8 cellular contexts compared by ENCODE assay signal in the genomic region with DNA sequence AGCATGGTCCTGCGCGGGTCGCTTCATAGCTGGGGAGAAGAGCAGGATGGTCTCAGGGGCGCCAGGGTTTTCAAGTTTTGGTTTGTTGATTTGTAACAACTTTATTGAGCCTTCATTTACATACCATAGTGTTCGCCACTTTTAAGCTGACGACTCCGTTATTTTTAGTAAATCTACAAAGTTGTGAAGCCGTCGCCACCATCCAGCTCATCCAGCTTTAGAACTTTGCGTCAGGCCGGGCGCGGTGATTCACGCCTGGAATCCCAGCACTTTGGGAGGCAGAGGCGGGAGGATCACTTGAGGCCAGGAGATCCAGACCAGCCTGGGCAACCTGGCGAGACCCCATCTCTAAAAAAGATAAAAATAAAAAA. TPM values are rescaled to one million over a fixed set of nuclear protein-coding genes. Genes with fewer than 3 reads are reported as not detected.
DNase-seq lines count a peak whose midpoint lies in the region; ATAC-seq and TF ChIP-seq lines count a peak whose summit lies in the region.

No MANE protein-coding gene starts in this region.

- no peak overlapping the region for H3K27ac ChIP-seq in neural progenitor cell

- peaks cover 4% of the 10 kb centered on the region for H3K36me3 Mint-ChIP-seq in neural progenitor cell

- peaks cover 5% of the 10 kb centered on the region for H3K4me1 ChIP-seq in neural progenitor cell

- H3K9me3 ChIP-seq in neural progenitor cell (ENCODE audit: low read depth) = no peaks in the 10 kb centered on the region

- peak overlapping the region; percentile 77 for H3K4me3 ChIP-seq in GM08714 (ENCODE audit: low read length)
- peak overlapping the region; percentile 96 for H3K4me3 ChIP-seq in epithelial cell of proximal tubule (ENCODE audit: low read depth, low read length)
- peak overlapping the region; percentile 74 for H3K4me3 ChIP-seq in neural progenitor cell

- ATAC-seq in HG03439 (IDR thresholded peaks at IDR 0.05; ENCODE audit: unreplicated experiment) (no peak), GM21528 (IDR thresholded peaks at IDR 0.05; ENCODE audit: low FRiP score, unreplicated experiment) (no peak)

- TF ChIP-seq CTCF in epithelial cell of proximal tubule (conservative IDR thresholded peaks at IDR 0.05; ENCODE audit: low read depth, low read length) (no peak), neural progenitor cell (IDR thresholded peaks at IDR 0.05) (no peak)

- H3K9ac ChIP-seq in neural progenitor cell = peak overlapping the region; percentile 52

- peak overlapping the region; percentile 95 for H3K27ac Mint-ChIP-seq in neural progenitor cell

- peaks cover 2% of the 10 kb centered on the region for H3K27me3 Mint-ChIP-seq in neural progenitor cell (ENCODE audit: insufficient read depth, low read depth)

- peak overlapping the region; percentile 92 for H3K4me2 ChIP-seq in neural progenitor cell

- H3K9me3 Mint-ChIP-seq in neural progenitor cell = no peaks in the 10 kb centered on the region

- no peaks in the 10 kb centered on the region for H3K36me3 ChIP-seq in neural progenitor cell

- DNase-seq in RPMI7951 (ENCODE audit: low read depth) = peak; percentile 59
- DNase-seq in epithelial cell of proximal tubule (ENCODE audit: low read depth) = no peak
- DNase-seq in neural progenitor cell (ENCODE audit: low spot score) = no peak
- no peak for DNase-seq in NCI-H748 treated with DMSO at 0.1 percent for 48 hours (lab: John Stamatoyannopoulos, UW)
- DNase-seq in HPDE6-E6E7 (ENCODE audit: extremely low spot score) = no peak

- H3K27me3 ChIP-seq in neural progenitor cell = no peaks in the 10 kb centered on the region

- peak overlapping the region; percentile 91 for H2AFZ ChIP-seq in neural progenitor cell (replicated peaks)

- no peaks in the 10 kb centered on the region for H4K20me1 ChIP-seq in neural progenitor cell (ENCODE audit: low read depth)

- peaks cover 23% of the 10 kb centered on the region for H3K79me2 ChIP-seq in neural progenitor cell (ENCODE audit: low read depth)

- H3K4me1 Mint-ChIP-seq in neural progenitor cell = peaks cover 20% of the 10 kb centered on the region

- peak overlapping the region; percentile 92 for H3K4me3 Mint-ChIP-seq in neural progenitor cell

- no peaks in the 10 kb centered on the region for H3F3A ChIP-seq in neural progenitor cell (ENCODE audit: low read depth)

RNA-seq across cellular contexts. Expression of gene C19orf44, which starts 0.4 kb away (rescaled TPM):
- total RNA-seq in RPMI7951 (2014; rRNA removed; shearing (Covaris generic)) = 4.5 and 10.0 TPM in 2 replicates
- total RNA-seq in epithelial cell of proximal tubule = 4.6 TPM in 2 replicates
- total RNA-seq in neural progenitor cell (ENCODE audit: low replicate concordance) = 10.9 and 13.2 TPM in 2 replicates

RNA-seq across cellular contexts. Expression of gene CALR3, which starts 0.6 kb away (rescaled TPM):
- total RNA-seq in RPMI7951 (2014; rRNA removed; shearing (Covaris generic)) = not detected in 2 replicates
- total RNA-seq in epithelial cell of proximal tubule (not detected in 2 replicates), neural progenitor cell (ENCODE audit: low replicate concordance) (0.09 and 2.0 TPM in 2 replicates)

RNA-seq across cellular contexts. Expression of gene EPS15L1, which starts 24.8 kb away (rescaled TPM):
- total RNA-seq in RPMI7951 (2014; rRNA removed; shearing (Covaris generic)) = 3.8 and 5.2 TPM in 2 replicates
- total RNA-seq in epithelial cell of proximal tubule = 5.8 and 10.1 TPM in 2 replicates
- total RNA-seq in neural progenitor cell (ENCODE audit: low replicate concordance) = 15.8 and 24.4 TPM in 2 replicates

RNA-seq across cellular contexts. Expression of gene CHERP, which starts 45.6 kb away (rescaled TPM):
- 3.1 TPM in 2 replicates for total RNA-seq in RPMI7951 (2014; rRNA removed; shearing (Covaris generic))
- total RNA-seq in epithelial cell of proximal tubule = 9.5 and 11.2 TPM in 2 replicates
- total RNA-seq in neural progenitor cell (ENCODE audit: low replicate concordance) = 5.5 and 13.7 TPM in 2 replicates
